8 cellular contexts compared by ENCODE assay signal in the genomic region with DNA sequence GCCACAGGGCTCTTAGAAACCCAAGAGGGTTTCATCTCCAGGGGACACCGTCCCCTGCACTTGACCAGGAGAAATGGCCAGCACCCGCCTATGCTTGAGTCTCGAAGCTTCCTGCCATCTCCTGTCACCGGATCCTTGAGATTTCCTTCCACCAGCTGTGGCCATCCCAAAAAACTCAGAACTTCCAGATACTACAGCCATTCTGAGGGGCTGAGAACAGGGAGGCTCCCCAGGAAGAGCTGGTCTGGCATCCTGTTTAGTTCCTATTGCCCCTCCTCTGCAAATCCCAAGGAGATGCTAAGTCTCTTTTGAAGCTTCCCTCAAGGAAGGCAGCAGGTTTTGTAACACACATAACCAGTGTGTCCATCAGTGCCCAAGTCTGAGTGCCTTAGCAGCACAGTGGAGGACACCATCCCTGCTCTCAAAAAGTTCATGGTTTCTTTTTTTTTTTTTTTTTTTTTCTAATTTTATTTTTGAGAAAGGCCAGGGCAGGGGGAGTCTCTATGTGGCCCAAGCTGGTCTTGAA. TPM values are rescaled to one million over a fixed set of nuclear protein-coding genes. Genes with fewer than 3 reads are reported as not detected.
DNase-seq lines count a peak whose midpoint lies in the region; ATAC-seq and TF ChIP-seq lines count a peak whose summit lies in the region.

No MANE protein-coding gene starts in this region.

- H3K9me3 Mint-ChIP-seq in activated B cell treated with CpG ODN at 0.5 μM for 24 hours (no peaks in the 10 kb centered on the region), glutamatergic neuron (ENCODE audit: unreplicated experiment) (peaks cover 6% of the 10 kb centered on the region)
- no peaks in the 10 kb centered on the region for H3K9me3 Mint-ChIP-seq in stimulated activated effector memory CD8-positive, alpha-beta T cell treated with anti-CD3 and anti-CD28 coated beads, Interleukin-12 subunit alpha, Interleukin-12 subunit beta, amount 100 ng/mL, for 72 hours

- TF ChIP-seq CTCF in activated B cell treated with CpG ODN at 0.5 μM for 24 hours (IDR thresholded peaks at IDR 0.05), result no peak
- TF ChIP-seq CTCF in glutamatergic neuron (IDR thresholded peaks at IDR 0.05; ENCODE audit: partially characterized antibody, unreplicated experiment), result no peak

- intact Hi-C loops in activated B cell treated with CpG ODN at 0.5 μM for 24 hours (cut with micrococcal nuclease), result loop anchor here (10.0 kb wide), 1 partner anchor 972 kb away; no protein-coding TSS in a partner anchor

- POLR2A ChIA-PET in activated B cell treated with CpG ODN at 0.5 μM for 24 hours (lab: Charles Lee), result interaction anchor here (0.7 to 17.7 kb wide), 15 partner anchors 3 to 487 kb away, joined by 3 to 481 read pairs (median 7); a partner anchor contains a TSS

- DNase-seq in HAP-1 (ENCODE audit: low spot score in 2 of 2) (no peak), activated B cell treated with CpG ODN at 0.5 μM for 24 hours (no peak), glutamatergic neuron (no peak), DMS153 (lab: John Stamatoyannopoulos, UW) (no peak)
- DNase-seq in stimulated activated effector memory CD8-positive, alpha-beta T cell treated with anti-CD3 and anti-CD28 coated beads, Interleukin-12 subunit alpha, Interleukin-12 subunit beta, amount 100 ng/mL, for 72 hours (ENCODE audit: low spot score in 2 of 2), result peak in 1 of 2 donors; percentile 60
- no peak for DNase-seq in stimulated activated CD4-positive, alpha-beta T cell treated with anti-CD3 and anti-CD28 coated beads, Interleukin-12 subunit alpha, Interleukin-12 subunit beta, amount 100 ng/mL, for 4 hours

- ATAC-seq in activated B cell treated with CpG ODN at 0.5 μM for 24 hours (ENCODE audit: low read depth) (no peak), HG03280 (IDR thresholded peaks at IDR 0.05; ENCODE audit: unreplicated experiment) (no peak), HG02759 (IDR thresholded peaks at IDR 0.05; ENCODE audit: unreplicated experiment) (no peak)
- no peak for ATAC-seq in stimulated activated effector memory CD8-positive, alpha-beta T cell treated with anti-CD3 and anti-CD28 coated beads, Interleukin-12 subunit alpha, Interleukin-12 subunit beta, amount 100 ng/mL, for 72 hours

- H3K4me3 ChIP-seq in HAP-1, result peak overlapping the region; percentile 55

- peaks cover 14% of the 10 kb centered on the region for H3K4me1 ChIP-seq in HAP-1

- CTCF ChIA-PET in activated B cell treated with CpG ODN at 0.5 μM for 24 hours (lab: Charles Lee), result interaction anchor here (0.9 to 2.6 kb wide), 3 partner anchors 13 to 146 kb away, joined by 3 to 16 read pairs (median 8); no protein-coding TSS in a partner anchor

- no peaks in the 10 kb centered on the region for H3K27me3 Mint-ChIP-seq in activated B cell treated with CpG ODN at 0.5 μM for 24 hours
- peaks cover 14% of the 10 kb centered on the region for H3K27me3 Mint-ChIP-seq in glutamatergic neuron (ENCODE audit: unreplicated experiment)

- peaks cover 37% of the 10 kb centered on the region for H3K36me3 Mint-ChIP-seq in activated B cell treated with CpG ODN at 0.5 μM for 24 hours (ENCODE audit: low read depth)
- H3K36me3 Mint-ChIP-seq in glutamatergic neuron (ENCODE audit: unreplicated experiment), result no peaks in the 10 kb centered on the region
- peaks cover 83% of the 10 kb centered on the region for H3K36me3 Mint-ChIP-seq in stimulated activated effector memory CD8-positive, alpha-beta T cell treated with anti-CD3 and anti-CD28 coated beads, Interleukin-12 subunit alpha, Interleukin-12 subunit beta, amount 100 ng/mL, for 72 hours

- in situ Hi-C loops in HAP-1 (cut with MboI; ENCODE audit: low sequenced_read_pairs), result no loop called here

- H3K27ac Mint-ChIP-seq in activated B cell treated with CpG ODN at 0.5 μM for 24 hours, result peak overlapping the region; percentile 95
- H3K27ac Mint-ChIP-seq in glutamatergic neuron (ENCODE audit: unreplicated experiment), result peak overlapping the region; percentile 52
- H3K27ac Mint-ChIP-seq in stimulated activated effector memory CD8-positive, alpha-beta T cell treated with anti-CD3 and anti-CD28 coated beads, Interleukin-12 subunit alpha, Interleukin-12 subunit beta, amount 100 ng/mL, for 72 hours, result peak overlapping the region; percentile 96

- no peaks in the 10 kb centered on the region for H3K27me3 ChIP-seq in HAP-1 (ENCODE audit: low read depth)

- H3K4me3 Mint-ChIP-seq in activated B cell treated with CpG ODN at 0.5 μM for 24 hours (peak overlapping the region; percentile 92), glutamatergic neuron (ENCODE audit: unreplicated experiment) (peak overlapping the region; percentile 88)
- H3K4me3 Mint-ChIP-seq in stimulated activated effector memory CD8-positive, alpha-beta T cell treated with anti-CD3 and anti-CD28 coated beads, Interleukin-12 subunit alpha, Interleukin-12 subunit beta, amount 100 ng/mL, for 72 hours, result peak overlapping the region; percentile 88

- no peaks in the 10 kb centered on the region; the same call in 1 of the 2 replicates for H3K9me3 ChIP-seq in HAP-1

- H3K36me3 ChIP-seq in HAP-1 (replicated peaks), result peaks cover 3% of the 10 kb centered on the region

- H3K4me1 Mint-ChIP-seq in activated B cell treated with CpG ODN at 0.5 μM for 24 hours, result peaks cover 80% of the 10 kb centered on the region
- H3K4me1 Mint-ChIP-seq in glutamatergic neuron (ENCODE audit: low read depth, unreplicated experiment), result peaks cover 22% of the 10 kb centered on the region
- H3K4me1 Mint-ChIP-seq in stimulated activated effector memory CD8-positive, alpha-beta T cell treated with anti-CD3 and anti-CD28 coated beads, Interleukin-12 subunit alpha, Interleukin-12 subunit beta, amount 100 ng/mL, for 72 hours, result peaks cover 59% of the 10 kb centered on the region

RNA-seq across cellular contexts. Expression of a gene that starts 2.0 kb away (rescaled TPM):
- total RNA-seq in activated B cell treated with CpG ODN at 0.5 μM for 24 hours (144 and 152 TPM in 2 replicates), glutamatergic neuron (ENCODE audit: unreplicated experiment) (58.7 TPM)

RNA-seq across cellular contexts. Expression of a gene that starts 26.8 kb away (rescaled TPM):
- total RNA-seq in activated B cell treated with CpG ODN at 0.5 μM for 24 hours (3.1 and 3.5 TPM in 2 replicates), glutamatergic neuron (ENCODE audit: unreplicated experiment) (17.8 TPM)

RNA-seq across cellular contexts. Expression of a gene that starts 41.0 kb away (rescaled TPM):
- total RNA-seq in activated B cell treated with CpG ODN at 0.5 μM for 24 hours (2.0 and 2.2 TPM in 2 replicates), glutamatergic neuron (ENCODE audit: unreplicated experiment) (12.2 TPM)
